In genomic region chr1:112716133-112716720, GRCh38 we compare ENCODE assay signal across 8 cellular contexts. TPM values are rescaled to one million over a fixed set of nuclear protein-coding genes. Genes with fewer than 3 reads are reported as not detected.
DNase-seq lines count a peak whose midpoint lies in the region; ATAC-seq and TF ChIP-seq lines count a peak whose summit lies in the region.

No MANE protein-coding gene starts in this region.

- peak overlapping the region in 1 of 2 donors; percentile 82 for H3K9ac ChIP-seq in colonic mucosa (ENCODE audit: low read depth in 2 of 2, low read length in 2 of 2)

- H3K27me3 Mint-ChIP-seq in activated CD4-positive, alpha-beta T cell treated with anti-CD3 and anti-CD28 coated beads for 36 hours: peaks cover 18% of the 10 kb centered on the region

- no peaks in the 10 kb centered on the region for H3K27me3 ChIP-seq in colonic mucosa

- POLR2A ChIA-PET in activated CD4-positive, alpha-beta T cell treated with anti-CD3 and anti-CD28 coated beads for 36 hours (lab: Charles Lee): interaction anchor here (0.6 kb wide), 1 partner anchor 94 kb away, joined by 3 read pairs; no protein-coding TSS in a partner anchor

- DNase-seq in NCI-H446 treated with DMSO at 0.1 percent for 48 hours (lab: John Stamatoyannopoulos, UW) (peak; percentile 78), colonic mucosa (peak; percentile 92), left kidney (ENCODE audit: low read depth, low spot score) (peak; percentile 96)
- DNase-seq in activated CD4-positive, alpha-beta T cell treated with anti-CD3 and anti-CD28 coated beads for 36 hours: peak; percentile 89
- DNase-seq in stimulated activated CD4-positive, alpha-beta T cell treated with anti-CD3 and anti-CD28 coated beads, Interleukin-1b, Interleukin-23, amount 100 ng/mL, for 1 hour (ENCODE audit: low read depth in 2 of 2): peak; percentile 54 to 67

- peak overlapping the region; percentile 23 for H3K27ac ChIP-seq in colonic mucosa

- H3K9me3 Mint-ChIP-seq in activated CD4-positive, alpha-beta T cell treated with anti-CD3 and anti-CD28 coated beads for 36 hours (ENCODE audit: low read depth): no peaks in the 10 kb centered on the region

- CTCF ChIA-PET in activated CD4-positive, alpha-beta T cell treated with anti-CD3 and anti-CD28 coated beads for 36 hours (lab: Charles Lee): interaction anchor here (0.6 to 9.6 kb wide), 38 partner anchors 13 to 1193 kb away, joined by 3 to 157 read pairs (median 4); partner anchors contain the start of genes CTTNBP2NL, LRIG2 and MOV10

- no peaks in the 10 kb centered on the region for H3K36me3 ChIP-seq in colonic mucosa

- ATAC-seq in HG03175 (IDR thresholded peaks at IDR 0.05; ENCODE audit: unreplicated experiment) (peak; percentile 26), GM19035 (IDR thresholded peaks at IDR 0.05; ENCODE audit: unreplicated experiment) (no peak)
- peak; percentile 56 for ATAC-seq in activated CD4-positive, alpha-beta T cell treated with anti-CD3 and anti-CD28 coated beads for 36 hours

- intact Hi-C loops in activated CD4-positive, alpha-beta T cell treated with anti-CD3 and anti-CD28 coated beads for 36 hours (cut with DNase I, micrococcal nuclease): loop anchor here (1.0 to 10.0 kb wide), 10 partner anchors 88 to 1096 kb away; partner anchors contain the start of genes RSBN1 (in 1 of the 2) and SLC16A1 (in 1 of the 2)
- intact Hi-C loops in colonic mucosa (cut with DNase I): loop anchor here (2.0 to 5.0 kb wide), 4 partner anchors 89 to 961 kb away; partner anchors contain the start of gene LRIG2

- H3K36me3 Mint-ChIP-seq in activated CD4-positive, alpha-beta T cell treated with anti-CD3 and anti-CD28 coated beads for 36 hours (ENCODE audit: low read depth): no peaks in the 10 kb centered on the region

- H3K27ac Mint-ChIP-seq in activated CD4-positive, alpha-beta T cell treated with anti-CD3 and anti-CD28 coated beads for 36 hours: no peak overlapping the region

- TF ChIP-seq CTCF in colonic mucosa (IDR thresholded peaks at IDR 0.05): peak; percentile 93

- H3K4me3 ChIP-seq in GM08714 (ENCODE audit: low read length) (peak overlapping the region; percentile 70; the same call in 1 of the 2 replicates), colonic mucosa (peak overlapping the region; percentile 81)

- peaks cover 14% of the 10 kb centered on the region for H3K4me1 Mint-ChIP-seq in activated CD4-positive, alpha-beta T cell treated with anti-CD3 and anti-CD28 coated beads for 36 hours

- H3K9me3 ChIP-seq in colonic mucosa: no peaks in the 10 kb centered on the region

- H3K4me3 Mint-ChIP-seq in activated CD4-positive, alpha-beta T cell treated with anti-CD3 and anti-CD28 coated beads for 36 hours: peak overlapping the region; percentile 74

- H3K4me1 ChIP-seq in colonic mucosa: peaks cover 5% of the 10 kb centered on the region

RNA-seq across cellular contexts. Expression of gene PPM1J, which starts 1.1 kb away (rescaled TPM):
- total RNA-seq in activated CD4-positive, alpha-beta T cell treated with anti-CD3 and anti-CD28 coated beads for 36 hours: under 1 TPM; 0.75 to 0.88 TPM
- total RNA-seq in colonic mucosa: 1 to 10 TPM in 1 of 2 donors, under 1 TPM in 1; 0.80 to 1.0 TPM

RNA-seq across cellular contexts. Expression of gene RHOC, which starts 9.3 kb away (rescaled TPM):
- 10 to 100 TPM; 32.8 to 45.7 TPM for total RNA-seq in activated CD4-positive, alpha-beta T cell treated with anti-CD3 and anti-CD28 coated beads for 36 hours
- total RNA-seq in colonic mucosa: 100 to 1,000 TPM; 327 to 451 TPM

RNA-seq across cellular contexts. Expression of gene MOV10, which starts 41.8 kb away (rescaled TPM):
- total RNA-seq in activated CD4-positive, alpha-beta T cell treated with anti-CD3 and anti-CD28 coated beads for 36 hours: 10 to 100 TPM; 80.3 to 87.5 TPM
- total RNA-seq in colonic mucosa: 10 to 100 TPM; 61.6 to 62.7 TPM

Comparison
In these comparisons a context has a peak if more than half of its experiments do, and no peak if none do; other contexts are left out.
1. RNA of gene RHOC, which starts 9.3 kb away (total RNA-seq): 327 to 451 TPM in colonic mucosa; 32.8 to 45.7 TPM in activated CD4-positive, alpha-beta T cell treated with anti-CD3 and anti-CD28 coated beads for 36 hours; every median in the first group is over 4 times any median in the second.
2. Peak in every context shown above with its lines, with median percentiles within 50 percentile points of each other: DNase-seq.